21 cellular contexts compared by ENCODE assay signal in genomic region chr5:126568206-126568755, GRCh38. TPM values are rescaled to one million over a fixed set of nuclear protein-coding genes. Genes with fewer than 3 reads are reported as not detected.
DNase-seq lines count a peak whose midpoint lies in the region; ATAC-seq, FAIRE-seq and TF ChIP-seq lines count a peak whose summit lies in the region.
"Had no signal": no experiment of that assay in that cellular context is flagged by ENCODE, and none has a peak within 500 bp of the region (broad histone marks: within the 10 kb centered on the region; RNA-seq: fewer than 3 reads in every experiment).

No MANE protein-coding gene starts in this region.

- peaks cover 12% of the 10 kb centered on the region for H4K20me1 ChIP-seq in GM23338 (replicated peaks; ENCODE audit: insufficient read depth)
- no peaks in the 10 kb centered on the region for H4K20me1 ChIP-seq in K562 (replicated peaks; ENCODE audit: control insufficient read depth, insufficient read depth, low read length)
- no peaks in the 10 kb centered on the region for H4K20me1 ChIP-seq in osteoblast (ENCODE audit: insufficient read depth, low read length)
- H4K20me1 ChIP-seq: BLaER1 treated with 17β-estradiol and CSF1 and Interleukin-3, amounts not matched to agents 10 nM and 100 nM had no signal

- in situ Hi-C loops in K562 (cut with MboI) = no loop called here

- H3K27ac ChIP-seq in GM23338 (ENCODE audit: low read depth) (peak overlapping the region; percentile 60; the same call in 1 of the 2 replicates), K562 (ENCODE audit: extremely low read depth, low read depth, low read length) (no peak overlapping the region), osteoblast (ENCODE audit: low read depth, low read length) (no peak overlapping the region)
- H3K27ac ChIP-seq: BLaER1 treated with 17β-estradiol and CSF1 and Interleukin-3, amounts not matched to agents 10 nM and 100 nM; GM23248; HL-60 had no signal

- H2AFZ ChIP-seq in GM23338 (no peak overlapping the region), K562 (ENCODE audit: low read depth, low read length) (peak overlapping the region; percentile 87), osteoblast (ENCODE audit: low read length) (no peak overlapping the region)
- H2AFZ ChIP-seq: GM23248 had no signal

- H3K27me3 Mint-ChIP-seq in GM23338 (ENCODE audit: insufficient read depth, low read depth, poor library complexity) (no peaks in the 10 kb centered on the region), immature natural killer cell (ENCODE audit: low read depth in 3 of 3) (peaks cover 0 to 2% (median 1%) of the 10 kb centered on the region in 3 donors)
- H3K27me3 Mint-ChIP-seq: B cell; CD4-positive, CD25-positive, alpha-beta regulatory T cell had no signal

- H3K9me1 ChIP-seq in K562 (ENCODE audit: control insufficient read depth, insufficient read depth, low read length) = no peaks in the 10 kb centered on the region

- H3K9me3 ChIP-seq in K562 (replicated peaks; ENCODE audit: control insufficient read depth, insufficient read depth, low read depth, low read length) (no peaks in the 10 kb centered on the region), osteoblast (ENCODE audit: low read depth, low read length) (no peaks in the 10 kb centered on the region)
- H3K9me3 ChIP-seq: BLaER1 treated with 17β-estradiol and CSF1 and Interleukin-3, amounts not matched to agents 10 nM and 100 nM had no signal

- TF ChIP-seq CTCF in GM23338 (conservative IDR thresholded peaks at IDR 0.05; ENCODE audit: low read depth in 2 of 2) (no peak), K562 (IDR thresholded peaks at IDR 0.05 in 2 of 3, conservative IDR thresholded peaks at IDR 0.05 in 1 of 3; ENCODE audit: insufficient read depth in 2 of 3, low read depth in 1 of 3, low read length in 3 of 3) (no peak), osteoblast (IDR thresholded peaks at IDR 0.05; ENCODE audit: extremely low read depth, low read depth, low read length) (no peak)

- H3K4me2 ChIP-seq in GM23338 (0 out of 2 replicates have a peak overlapping the region, but pooled peaks have one; percentile 41), K562 (ENCODE audit: insufficient read depth, low read length) (no peak overlapping the region), osteoblast (ENCODE audit: insufficient read depth, low read length) (no peak overlapping the region)
- H3K4me2 ChIP-seq: BLaER1 treated with 17β-estradiol and CSF1 and Interleukin-3, amounts not matched to agents 10 nM and 100 nM had no signal

- CTCF ChIA-PET in K562 (lab: Yijun Ruan, JAX; ENCODE audit: low intra/inter-chr PET ratio) = no interaction called here

- H3K4me3 Mint-ChIP-seq in GM23338 = peak overlapping the region; percentile 15; the same call in 1 of the 3 replicates
- no peak overlapping the region for H3K4me3 Mint-ChIP-seq in immature natural killer cell
- H3K4me3 Mint-ChIP-seq: B cell; CD4-positive, CD25-positive, alpha-beta regulatory T cell; CD8-positive, alpha-beta memory T cell had no signal

- H3F3A ChIP-seq in GM23338 (replicated peaks; ENCODE audit: low read depth) = 0 out of 2 replicates have a peak, but pooled peaks cover 4% of the 10 kb centered on the region

- POLR2A ChIA-PET in K562 (lab: Yijun Ruan, JAX) = interaction anchor here (0.6 kb wide), 1 partner anchor 212 kb away, joined by 3 read pairs; no protein-coding TSS in a partner anchor

- TF ChIP-seq RAD21 in K562 (CRISPR knock-in tag; conservative IDR thresholded peaks at IDR 0.05 in 1 of 2, IDR thresholded peaks at IDR 0.05 in 1 of 2) = no peak

- H3K4me1 ChIP-seq in GM23338 (ENCODE audit: insufficient read depth) = peaks cover 3% of the 10 kb centered on the region; the same call in 1 of the 2 replicates
- H3K4me1 ChIP-seq in K562 (replicated peaks in 1 of 2; ENCODE audit: control insufficient read depth in 2 of 2, insufficient read depth in 2 of 2, low read length in 2 of 2) = no peaks in the 10 kb centered on the region; a peak in 1 of 5 replicates
- no peaks in the 10 kb centered on the region for H3K4me1 ChIP-seq in osteoblast (ENCODE audit: insufficient read depth, low read length)
- H3K4me1 ChIP-seq: BLaER1 treated with 17β-estradiol and CSF1 and Interleukin-3, amounts not matched to agents 10 nM and 100 nM had no signal

- FAIRE-seq in K562 (lab: Jason Lieb, UNC) (no peak), H54 (lab: Jason Lieb, UNC) (no peak)
- FAIRE-seq: GM12892, GM18507 had no signal

- DNase-seq in DMS79 (lab: John Stamatoyannopoulos, UW) = peak; percentile 69
- peak; percentile 16 for DNase-seq in GM23338 (ENCODE audit: low spot score)
- DNase-seq in K562 (ENCODE audit: extremely low read depth in 1 of 4, low spot score in 3 of 4) = no peak
- peak; percentile 57 for DNase-seq in osteoblast (ENCODE audit: insufficient read length, low spot score, missing footprints)
- no peak for DNase-seq in H54 (ENCODE audit: insufficient read length, low spot score)
- no peak for DNase-seq in activated effector memory CD4-positive, alpha-beta T cell treated with Interleukin-2 at 50 U/mL for 16 hours
- DNase-seq in immature natural killer cell = no peak
- DNase-seq: CD4-positive, CD25-positive, alpha-beta regulatory T cell; CD8-positive, alpha-beta memory T cell; COR-L47; DMS 273 treated with DMSO at 0.1 percent for 48 hours; DMS53; GDM1; GM23248; H7 had no signal

- no peak for TF ChIP-seq EP300 in K562 (IDR thresholded peaks at IDR 0.05; ENCODE audit: low read length)

- BruUV-seq in K562 (replicated peaks; lab: Mats Ljungman, UMichigan) = no TSS peak

- H3K27me3 ChIP-seq in GM23338 (ENCODE audit: insufficient read depth) (no peaks in the 10 kb centered on the region), K562 (ENCODE audit: control insufficient read depth in 2 of 2, insufficient read depth in 2 of 2, low read length in 2 of 2) (peaks cover 0 to 4% of the 10 kb centered on the region in 2 experiments; a peak in 1 of 5 replicates), osteoblast (ENCODE audit: insufficient read depth, low read length) (no peaks in the 10 kb centered on the region)
- H3K27me3 ChIP-seq: BLaER1 treated with 17β-estradiol and CSF1 and Interleukin-3, amounts not matched to agents 10 nM and 100 nM had no signal

- H3K27ac Mint-ChIP-seq in GM23338 = peak overlapping the region; percentile 93
- no peak overlapping the region for H3K27ac Mint-ChIP-seq in immature natural killer cell
- H3K27ac Mint-ChIP-seq: B cell; CD4-positive, CD25-positive, alpha-beta regulatory T cell; CD8-positive, alpha-beta memory T cell had no signal

- H3K4me3 ChIP-seq in GM23338 (no peak overlapping the region), K562 (no peak overlapping the region), osteoblast (ENCODE audit: insufficient read depth, low read length) (no peak overlapping the region)
- H3K4me3 ChIP-seq: BLaER1 treated with 17β-estradiol and CSF1 and Interleukin-3, amounts not matched to agents 10 nM and 100 nM; GM23248 had no signal

- TF ChIP-seq POLR2A in K562 (conservative IDR thresholded peaks at IDR 0.05) (no peak), H54 (IDR thresholded peaks at IDR 0.05; ENCODE audit: low read depth, low read length) (no peak)

- H3K36me3 ChIP-seq in GM23338 (ENCODE audit: insufficient read depth) = peaks cover 62% of the 10 kb centered on the region
- no peaks in the 10 kb centered on the region for H3K36me3 ChIP-seq in K562 (ENCODE audit: control insufficient read depth, insufficient read depth, low read length)
- peaks cover 12% of the 10 kb centered on the region for H3K36me3 ChIP-seq in osteoblast (ENCODE audit: insufficient read depth, low read length)

- no peak overlapping the region for H3K9ac ChIP-seq in K562 (ENCODE audit: insufficient read depth in 1 of 2, low read depth in 2 of 2, low read length in 2 of 2)
- H3K9ac ChIP-seq: BLaER1 treated with 17β-estradiol and CSF1 and Interleukin-3, amounts not matched to agents 10 nM and 100 nM; GM23248 had no signal

- H3K9me2 ChIP-seq in GM23338 (ENCODE audit: insufficient read depth) = no peaks in the 10 kb centered on the region

- 0 out of 2 replicates have a peak, but pooled peaks cover 3% of the 10 kb centered on the region for H3K79me2 ChIP-seq in GM23338 (replicated peaks; ENCODE audit: insufficient read depth)
- H3K79me2 ChIP-seq in K562 (ENCODE audit: control insufficient read depth, insufficient read depth, low read length) = no peaks in the 10 kb centered on the region
- H3K79me2 ChIP-seq in osteoblast (ENCODE audit: insufficient read depth, low read length) = no peaks in the 10 kb centered on the region

- H3K9me3 Mint-ChIP-seq in GM23338 (no peaks in the 10 kb centered on the region), immature natural killer cell (no peaks in the 10 kb centered on the region)
- H3K9me3 Mint-ChIP-seq: CD4-positive, CD25-positive, alpha-beta regulatory T cell; CD8-positive, alpha-beta memory T cell had no signal

- 26% methylated on average over 4 of the region's 4 CpGs for WGBS in K562 (ENCODE audit: insufficient coverage, low coverage, missing lambda C conversion rate)

- H3K4me1 Mint-ChIP-seq in GM23338 (peaks cover 28% of the 10 kb centered on the region), immature natural killer cell (no peaks in the 10 kb centered on the region)
- H3K4me1 Mint-ChIP-seq: B cell; CD4-positive, CD25-positive, alpha-beta regulatory T cell; CD8-positive, alpha-beta memory T cell had no signal

- peak; percentile 55 for ATAC-seq in GM23338
- no peak for ATAC-seq in K562
- no peak for ATAC-seq in HG02885 (IDR thresholded peaks at IDR 0.05; ENCODE audit: poor library complexity, unreplicated experiment)

- intact Hi-C loops in K562 (cut with micrococcal nuclease) = no loop called here

- peaks cover 86% of the 10 kb centered on the region for H3K36me3 Mint-ChIP-seq in GM23338 (ENCODE audit: low read depth)
- no peaks in the 10 kb centered on the region for H3K36me3 Mint-ChIP-seq in immature natural killer cell
- H3K36me3 Mint-ChIP-seq: CD8-positive, alpha-beta memory T cell had no signal

RNA-seq across cellular contexts. Expression of gene ALDH7A1, which starts 26.7 kb away (rescaled TPM):
- total RNA-seq in GM23338 (2014; rRNA removed; shearing (Covaris generic)) = 122 and 135 TPM in 2 replicates
- polyA plus RNA-seq in GM23338 (2016; fragmentation: Nextera tagmentation; extraction: Ambion mirVana) = 184 and 198 TPM in 2 replicates
- not detected in 2 replicates for total RNA-seq in K562 (2011; cell fraction: chromatin; rRNA removed; ENCODE audit: low replicate concordance)
- not detected in 2 replicates for total RNA-seq in K562 (2011; cell fraction: nucleolus; rRNA removed)
- 0.15 TPM in 1 of 2 replicates, not detected in the other for total RNA-seq in K562 (2011; cell fraction: nucleoplasm; rRNA removed)
- not detected in 2 replicates for total RNA-seq in K562 (2014; rRNA removed)
- total RNA-seq in K562 (2014; rRNA removed; fragmentation: Illumina TruSeq; extraction: Trizol) = not detected in 2 replicates
- not detected in 2 replicates for total RNA-seq in K562 (2015; rRNA removed; fragmentation: Illumina TruSeq; extraction: Trizol)
- total RNA-seq in K562 (2021) = 0.38 and 0.49 TPM in 2 replicates
- 0.04 TPM in 1 of 2 replicates, not detected in the other for polyA plus RNA-seq in K562 (2011; rRNA removed)
- not detected in 2 replicates for polyA plus RNA-seq in K562 (2011; cell fraction: cytosol; rRNA removed)
- not detected in 2 replicates for polyA plus RNA-seq in K562 (2011; cell fraction: nucleus; rRNA removed)
- polyA plus RNA-seq in K562 (2012) = 0.16 TPM in 1 of 2 replicates, not detected in the other
- not detected in 2 replicates for polyA plus RNA-seq in K562 (2014; fragmentation: Illumina TruSeq; extraction: Trizol)
- not detected for polyA plus RNA-seq in K562 (2014; fragmentation: Nextera tagmentation; extraction: Ambion mirVana)
- not detected in 2 replicates for polyA plus RNA-seq in K562 (2014; rRNA removed)
- not detected in 2 replicates for polyA minus RNA-seq in K562 (2011; rRNA and poly(A)+ RNA removed)
- polyA minus RNA-seq in K562 (2011; cell fraction: cytosol; rRNA and poly(A)+ RNA removed) = not detected in 2 replicates
- 0.67 TPM in 1 of 2 replicates, not detected in the other for polyA minus RNA-seq in K562 (2011; cell fraction: nucleus; rRNA and poly(A)+ RNA removed)
- 39.1 and 50.4 TPM in 2 replicates for total RNA-seq in osteoblast
- 1 to 10 TPM in 2 of 3 donors, not detected in 1; 1.3 to 1.4 TPM for polyA plus RNA-seq in immature natural killer cell

RNA-seq across cellular contexts. Expression of gene PHAX, which starts 32.5 kb away (rescaled TPM):
- 75.9 and 81.4 TPM in 2 replicates for total RNA-seq in GM23338 (2014; rRNA removed; shearing (Covaris generic))
- 104 and 140 TPM in 2 replicates for polyA plus RNA-seq in GM23338 (2016; fragmentation: Nextera tagmentation; extraction: Ambion mirVana)
- total RNA-seq in K562 (2011; cell fraction: chromatin; rRNA removed; ENCODE audit: low replicate concordance) = 37.3 and 64.3 TPM in 2 replicates
- total RNA-seq in K562 (2011; cell fraction: nucleolus; rRNA removed) = 28.2 and 28.4 TPM in 2 replicates
- total RNA-seq in K562 (2011; cell fraction: nucleoplasm; rRNA removed) = 17.1 and 29.6 TPM in 2 replicates
- total RNA-seq in K562 (2014; rRNA removed) = 20.2 and 24.9 TPM in 2 replicates
- 46.8 and 55.3 TPM in 2 replicates for total RNA-seq in K562 (2014; rRNA removed; fragmentation: Illumina TruSeq; extraction: Trizol)
- 46.9 and 47.5 TPM in 2 replicates for total RNA-seq in K562 (2015; rRNA removed; fragmentation: Illumina TruSeq; extraction: Trizol)
- total RNA-seq in K562 (2021) = 25.8 and 26.1 TPM in 2 replicates
- 20.1 and 33.4 TPM in 2 replicates for polyA plus RNA-seq in K562 (2011; rRNA removed)
- polyA plus RNA-seq in K562 (2011; cell fraction: cytosol; rRNA removed) = 18.0 and 26.0 TPM in 2 replicates
- polyA plus RNA-seq in K562 (2011; cell fraction: nucleus; rRNA removed) = 5.1 and 5.3 TPM in 2 replicates
- 18.9 and 32.2 TPM in 2 replicates for polyA plus RNA-seq in K562 (2012)
- polyA plus RNA-seq in K562 (2014; fragmentation: Illumina TruSeq; extraction: Trizol) = 37.7 and 43.5 TPM in 2 replicates
- 10 to 100 TPM; 56.1 to 59.8 TPM for polyA plus RNA-seq in K562 (2014; fragmentation: Nextera tagmentation; extraction: Ambion mirVana)
- polyA plus RNA-seq in K562 (2014; rRNA removed) = 27.7 and 35.1 TPM in 2 replicates
- polyA minus RNA-seq in K562 (2011; rRNA and poly(A)+ RNA removed) = 58.4 and 72.4 TPM in 2 replicates
- polyA minus RNA-seq in K562 (2011; cell fraction: cytosol; rRNA and poly(A)+ RNA removed) = 7.6 and 18.0 TPM in 2 replicates
- 10.2 and 20.2 TPM in 2 replicates for polyA minus RNA-seq in K562 (2011; cell fraction: nucleus; rRNA and poly(A)+ RNA removed)
- total RNA-seq in osteoblast = 55.4 and 61.9 TPM in 2 replicates
- polyA plus RNA-seq in immature natural killer cell = 100 to 1,000 TPM in 1 of 3 donors, 10 to 100 TPM in 2; 49.3 to 109 (median 70.5) TPM

Comparison
In these comparisons a context has a peak if more than half of its experiments do, and no peak if none do; other contexts are left out.
1. DNase-seq: peak in DMS79 (single experiment), GM23338 (single experiment) and osteoblast (single experiment); none in K562 (0 of 4), H54 (single experiment), activated effector memory CD4-positive, alpha-beta T cell treated with Interleukin-2 at 50 U/mL for 16 hours (single experiment) and immature natural killer cell (0 of 3).
2. RNA of gene ALDH7A1, which starts 26.7 kb away (total RNA-seq): 122 to 135 TPM in GM23338 and 39.1 to 50.4 TPM in osteoblast; 0.15 to 0.49 TPM in K562; every median in the first group is over 10 times any median in the second.